ENCODE assay signal across 29 cellular contexts in the genomic region with DNA sequence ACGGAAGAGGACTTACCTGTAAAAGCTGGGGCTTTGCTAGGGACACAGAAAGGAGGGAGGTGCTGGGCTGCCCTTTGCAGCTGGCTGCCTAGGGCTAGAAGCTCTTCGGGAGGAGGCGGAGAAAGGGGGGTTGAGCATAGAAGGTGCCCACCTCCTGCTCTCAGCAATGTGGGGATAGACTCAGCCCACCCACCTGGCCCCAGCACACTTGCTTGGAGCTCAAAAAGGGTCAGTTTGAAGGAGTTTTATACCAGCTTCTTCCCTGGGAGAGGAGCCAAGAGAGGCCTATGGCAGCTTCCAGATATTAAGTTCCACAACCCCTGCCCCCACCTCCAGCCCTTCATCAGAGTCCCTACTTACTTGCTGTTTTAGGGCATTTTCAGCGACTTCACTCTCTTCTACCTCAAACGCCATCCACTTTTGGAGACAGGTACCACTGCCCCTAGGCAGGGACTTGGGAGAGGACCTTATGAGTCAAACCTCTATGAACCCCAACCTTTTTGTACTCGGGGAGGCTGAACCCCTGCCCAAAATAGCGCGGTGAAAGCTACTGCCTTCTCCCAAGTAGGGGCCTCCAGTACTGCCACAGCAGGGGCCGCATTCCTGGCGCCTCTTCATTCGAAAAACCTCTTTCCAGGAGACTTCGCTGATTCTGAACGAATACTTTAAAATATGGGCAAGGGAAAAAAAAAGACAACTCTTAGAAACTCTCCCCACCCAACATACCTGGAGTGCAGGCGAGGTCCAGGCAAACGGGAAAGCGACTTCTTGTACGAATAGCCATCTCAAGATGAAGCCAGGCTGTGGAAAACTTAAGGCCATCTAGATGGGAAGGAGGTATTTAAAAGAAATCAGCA. TPM values are rescaled to one million over a fixed set of nuclear protein-coding genes. Genes with fewer than 3 reads are reported as not detected.
A peak's percentile ranks its signal among the peaks of the same experiment; 100 is the strongest.
DNase-seq lines count a peak whose midpoint lies in the region; TF ChIP-seq lines count a peak whose summit lies in the region.
"Had no signal": no experiment of that assay in that cellular context is flagged by ENCODE, and none has a peak within 500 bp of the region (broad histone marks: within the 10 kb centered on the region; RNA-seq: fewer than 3 reads in every experiment).

No MANE protein-coding gene starts in this region.

- TF ChIP-seq RAD21 in Ishikawa (IDR thresholded peaks at IDR 0.05; ENCODE audit: low read depth): no peak

- H4K91ac ChIP-seq in trophoblast cell (ENCODE audit: low read depth, low read length): no peak overlapping the region

- no peak overlapping the region for H2AFZ ChIP-seq in trophoblast cell (ENCODE audit: insufficient read depth, low read length, poor library complexity)

- H3K4me3 ChIP-seq in H7 (ENCODE audit: insufficient read depth, low read depth, low read length) (no peak overlapping the region), iPS-15b (ENCODE audit: low read depth, low read length) (peak overlapping the region; percentile 30), trophoblast cell (ENCODE audit: low read depth, low read length) (no peak overlapping the region), left ventricle myocardium inferior (no peak overlapping the region)
- H3K4me3 ChIP-seq: ascending aorta had no signal

- peaks cover 2% of the 10 kb centered on the region for H3K79me1 ChIP-seq in trophoblast cell (ENCODE audit: low read length)

- H3K79me2 ChIP-seq in trophoblast cell (ENCODE audit: control insufficient read depth, insufficient read depth, low read length, poor library complexity): no peaks in the 10 kb centered on the region

- TF ChIP-seq EP300 in Ishikawa (IDR thresholded peaks at IDR 0.05; ENCODE audit: borderline replicate concordance): no peak

- H2BK120ac ChIP-seq in trophoblast cell (ENCODE audit: insufficient read depth, low read length, poor library complexity): peak overlapping the region; percentile 1

- H3K36me3 ChIP-seq in H7 (replicated peaks; ENCODE audit: control insufficient read depth, insufficient read depth, low read length) (no peaks in the 10 kb centered on the region), iPS-15b (ENCODE audit: control insufficient read depth, insufficient read depth, low read length) (no peaks in the 10 kb centered on the region), trophoblast cell (ENCODE audit: control insufficient read depth in 1 of 2, insufficient read depth in 2 of 2, low read length in 2 of 2) (no peaks in the 10 kb centered on the region), left ventricle myocardium inferior (no peaks in the 10 kb centered on the region)
- H3K36me3 ChIP-seq: ascending aorta, MG63, pancreas, stomach, tibial artery had no signal

- H4K8ac ChIP-seq in trophoblast cell (ENCODE audit: low read depth, low read length): no peak overlapping the region

- intact Hi-C loops in left ventricle myocardium inferior (cut with micrococcal nuclease): no loop called here

- H3K4me1 ChIP-seq in iPS-15b (ENCODE audit: control insufficient read depth, insufficient read depth, low read length) (peaks cover 7% of the 10 kb centered on the region), trophoblast cell (ENCODE audit: control insufficient read depth in 1 of 2, insufficient read depth in 2 of 2, low read length in 2 of 2) (peaks cover 15 to 40% of the 10 kb centered on the region in 2 experiments), left ventricle myocardium inferior (peaks cover 50% of the 10 kb centered on the region)

- H4K12ac ChIP-seq in trophoblast cell (ENCODE audit: low read depth, low read length): no peak overlapping the region

- TF ChIP-seq CTCF in left ventricle myocardium inferior (IDR thresholded peaks at IDR 0.05; ENCODE audit: borderline replicate concordance): no peak

- no peak overlapping the region for H2BK5ac ChIP-seq in trophoblast cell (ENCODE audit: low read depth, low read length, poor library complexity)

- no peak overlapping the region for H2BK12ac ChIP-seq in trophoblast cell (ENCODE audit: low read length)

- DNase-seq in H7 (peak; percentile 64), trophoblast cell (no peak), left ventricle myocardium inferior (no peak), SW 1271 (lab: John Stamatoyannopoulos, UW) (no peak), kidney glomerular epithelial cell (lab: John Stamatoyannopoulos, UW) (no peak)
- DNase-seq: activated CD4-positive, alpha-beta T cell treated with anti-CD3 and anti-CD28 coated beads, Interleukin-2, amount 10 ng/mL, durations not matched to agents 7 days and 5 days; activated naive CD8-positive, alpha-beta T cell treated with anti-CD3 and anti-CD28 coated beads for 36 hours; caudate nucleus; dermis blood vessel endothelial cell; EL; HFFc6; mammary epithelial cell; MG63; NCI-H1417; NCI-H2081 treated with DMSO at 0.1 percent for 48 hours; NCI-H345; NCI-H774; OCI-M1; pancreas; right cardiac atrium; stomach; T-cell; tibial artery had no signal

- H3K27ac ChIP-seq in trophoblast cell (ENCODE audit: low read depth, low read length): no peak overlapping the region
- no peak overlapping the region for H3K27ac ChIP-seq in left ventricle myocardium inferior (replicated peaks)
- H3K27ac ChIP-seq: ascending aorta, pancreas, stomach, tibial artery had no signal

- no peak overlapping the region for H3K4me2 ChIP-seq in trophoblast cell (ENCODE audit: low read length)

- H2AK5ac ChIP-seq in trophoblast cell (ENCODE audit: low read length): no peak overlapping the region

- H3K18ac ChIP-seq in trophoblast cell (ENCODE audit: low read length): no peak overlapping the region

- H3K9ac ChIP-seq in iPS-15b (ENCODE audit: low read depth, low read length) (no peak overlapping the region), trophoblast cell (ENCODE audit: low read length) (no peak overlapping the region)

- H3K27me3 ChIP-seq in H7 (ENCODE audit: control insufficient read depth, insufficient read depth, low read length) (peaks cover 100% of the 10 kb centered on the region), iPS-15b (ENCODE audit: control insufficient read depth, insufficient read depth, low read length) (peaks cover 98% of the 10 kb centered on the region), trophoblast cell (ENCODE audit: insufficient read depth, low read length) (peaks cover 80% of the 10 kb centered on the region), left ventricle myocardium inferior (ENCODE audit: low read depth) (peaks cover 100% of the 10 kb centered on the region)

- no peak overlapping the region for H3K23ac ChIP-seq in trophoblast cell (ENCODE audit: low read length)

- WGBS in trophoblast cell (ENCODE audit: extremely low coverage, insufficient coverage, insufficient read length): no CpG with 5 or more reads among the region's 17 CpGs

- H3K9me3 ChIP-seq in iPS-15b (ENCODE audit: control insufficient read depth, insufficient read depth, low read length) (no peaks in the 10 kb centered on the region), trophoblast cell (ENCODE audit: insufficient read depth, low read depth, low read length) (peaks cover 18% of the 10 kb centered on the region), left ventricle myocardium inferior (replicated peaks) (no peaks in the 10 kb centered on the region)
- H3K9me3 ChIP-seq: ascending aorta, MG63, pancreas, stomach, tibial artery had no signal

- no peak overlapping the region for H3K4ac ChIP-seq in trophoblast cell (ENCODE audit: low read depth, low read length)

- no peak overlapping the region for H3K14ac ChIP-seq in trophoblast cell (ENCODE audit: low read length)

TF ChIP-seq in Ishikawa, 13 proteins besides CTCF, POLR2A, EP300 and RAD21:
- TF ChIP-seq TEAD4 (IDR thresholded peaks at IDR 0.05) (peak; percentile 74), FOXM1 (IDR thresholded peaks at IDR 0.05; ENCODE audit: borderline replicate concordance, low read depth) (no peak), TAF1 (IDR thresholded peaks at IDR 0.05; ENCODE audit: low read depth) (no peak)

RNA-seq across cellular contexts. Expression of a gene that starts 1.2 kb away (rescaled TPM):
- not detected in 2 replicates for total RNA-seq in H7 (2014; rRNA removed; shearing (Covaris generic))
- 0.78 and 0.81 TPM in 2 replicates for polyA plus RNA-seq in trophoblast cell (2013)
- total RNA-seq in left ventricle myocardium inferior: not detected
- total RNA-seq: activated CD4-positive, alpha-beta T cell treated with anti-CD3 and anti-CD28 coated beads, Interleukin-2, amount 10 ng/mL, durations not matched to agents 7 days and 5 days; activated naive CD8-positive, alpha-beta T cell treated with anti-CD3 and anti-CD28 coated beads for 36 hours; ascending aorta; dermis blood vessel endothelial cell; glomerular endothelial cell; HFFc6; mammary epithelial cell; pancreas; right cardiac atrium; Right ventricle myocardium inferior; stomach had no signal
- polyA plus RNA-seq: CD14-positive monocyte, mammary epithelial cell, stomach had no signal

RNA-seq across cellular contexts. Expression of a gene that starts 41.5 kb away (rescaled TPM):
- total RNA-seq in H7 (2014; rRNA removed; shearing (Covaris generic)): not detected in 2 replicates
- 0.82 and 1.00 TPM in 2 replicates for polyA plus RNA-seq in trophoblast cell (2013)
- not detected for total RNA-seq in left ventricle myocardium inferior
- total RNA-seq: activated CD4-positive, alpha-beta T cell treated with anti-CD3 and anti-CD28 coated beads, Interleukin-2, amount 10 ng/mL, durations not matched to agents 7 days and 5 days; activated naive CD8-positive, alpha-beta T cell treated with anti-CD3 and anti-CD28 coated beads for 36 hours; ascending aorta; glomerular endothelial cell; mammary epithelial cell; right cardiac atrium; Right ventricle myocardium inferior; T-cell had no signal
- polyA plus RNA-seq: CD14-positive monocyte, mammary epithelial cell, pancreas, right cardiac atrium, stomach had no signal

RNA-seq across cellular contexts. Expression of a gene that starts 56.4 kb away (rescaled TPM):
- not detected in 2 replicates for total RNA-seq in H7 (2014; rRNA removed; shearing (Covaris generic))
- 1.5 and 2.2 TPM in 2 replicates for polyA plus RNA-seq in trophoblast cell (2013)
- not detected for total RNA-seq in left ventricle myocardium inferior
- total RNA-seq: activated CD4-positive, alpha-beta T cell treated with anti-CD3 and anti-CD28 coated beads, Interleukin-2, amount 10 ng/mL, durations not matched to agents 7 days and 5 days; ascending aorta; pancreas; right cardiac atrium; Right ventricle myocardium inferior; T-cell had no signal
- polyA plus RNA-seq: CD14-positive monocyte, pancreas, right cardiac atrium, stomach had no signal
